12 cellular contexts compared by ENCODE assay signal in the genomic region with DNA sequence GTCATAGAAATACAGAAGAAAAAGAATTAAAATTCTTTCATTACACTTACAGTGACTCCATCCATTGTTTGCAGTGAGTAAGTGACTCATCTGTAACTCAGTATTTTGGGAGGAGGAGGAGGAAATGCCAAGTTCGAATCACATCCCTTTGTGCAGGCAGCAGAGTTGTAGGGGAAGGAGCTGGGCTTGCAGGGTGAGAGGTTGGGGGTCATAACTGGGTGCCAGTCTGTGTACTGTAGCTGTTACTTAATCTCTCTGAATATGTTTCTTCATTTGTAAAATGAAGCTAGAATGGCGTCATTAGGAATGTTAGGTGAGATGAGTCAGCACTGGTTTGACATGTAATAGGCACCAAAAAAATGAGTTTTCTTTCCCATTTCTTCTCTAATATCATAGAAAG.
DNase-seq lines count a peak whose midpoint lies in the region; ATAC-seq and TF ChIP-seq lines count a peak whose summit lies in the region.
"Had no signal": no experiment of that assay in that cellular context is flagged by ENCODE, and none has a peak within 500 bp of the region (broad histone marks: within the 10 kb centered on the region; RNA-seq: fewer than 3 reads in every experiment).

No MANE protein-coding gene starts in this region.

- no peaks in the 10 kb centered on the region for H3K36me3 ChIP-seq in mesenchymal stem cell (ENCODE audit: control insufficient read depth in 1 of 2, insufficient read depth in 2 of 2, low read depth in 1 of 2, low read length in 2 of 2)

- H3K4me3 Mint-ChIP-seq in activated naive CD4-positive, alpha-beta T cell treated with anti-CD3 and anti-CD28 coated beads, Interleukin-2, amount 10 ng/mL, durations not matched to agents 7 days and 5 days, result no peak overlapping the region
- H3K4me3 Mint-ChIP-seq: activated naive CD8-positive, alpha-beta T cell had no signal

- no peak overlapping the region for H2BK120ac ChIP-seq in mesenchymal stem cell (ENCODE audit: low read depth, low read length)

- no peaks in the 10 kb centered on the region for H3K79me1 ChIP-seq in mesenchymal stem cell (replicated peaks; ENCODE audit: low read length, poor library complexity, severe bottlenecking)

- H2AK5ac ChIP-seq in mesenchymal stem cell (ENCODE audit: low read length, severe bottlenecking), result no peak overlapping the region

- H3K18ac ChIP-seq in mesenchymal stem cell (ENCODE audit: low read depth in 1 of 2, low read length in 2 of 2), result no peak overlapping the region

- H3K9ac ChIP-seq in mesenchymal stem cell (ENCODE audit: low read length), result peak overlapping the region; percentile 63

- no peak overlapping the region for H2BK15ac ChIP-seq in mesenchymal stem cell (ENCODE audit: low read depth, poor library complexity, severe bottlenecking)

- no peak overlapping the region for H3K27ac Mint-ChIP-seq in activated naive CD4-positive, alpha-beta T cell treated with anti-CD3 and anti-CD28 coated beads, Interleukin-2, amount 10 ng/mL, durations not matched to agents 7 days and 5 days
- H3K27ac Mint-ChIP-seq: activated naive CD8-positive, alpha-beta T cell had no signal

- no peak for ATAC-seq in GM21423 (IDR thresholded peaks at IDR 0.05; ENCODE audit: unreplicated experiment)
- ATAC-seq: left lobe of liver had no signal

- peak overlapping the region; percentile 48 for H3K27ac ChIP-seq in mesenchymal stem cell (ENCODE audit: low read length, poor library complexity, severe bottlenecking)

- H2BK12ac ChIP-seq in mesenchymal stem cell (ENCODE audit: low read length in 2 of 2), result no peak overlapping the region

- no peaks in the 10 kb centered on the region for H3K27me3 ChIP-seq in mesenchymal stem cell (ENCODE audit: control insufficient read depth in 1 of 2, insufficient read depth in 1 of 2, low read length in 2 of 2)

- H3K4me2 ChIP-seq in mesenchymal stem cell (ENCODE audit: low read length, poor library complexity, severe bottlenecking), result peak overlapping the region; percentile 2

- peak overlapping the region in 1 of 2 experiments; percentile 53 for H3K4me3 ChIP-seq in mesenchymal stem cell (ENCODE audit: insufficient read depth in 1 of 2, low read depth in 1 of 2, low read length in 2 of 2)

- H3K14ac ChIP-seq in mesenchymal stem cell (ENCODE audit: low read length in 2 of 2), result no peak overlapping the region

- H3K9me3 ChIP-seq in mesenchymal stem cell (ENCODE audit: control insufficient read depth, low read length), result peaks cover 13% of the 10 kb centered on the region

- H3K4me1 ChIP-seq in mesenchymal stem cell (ENCODE audit: control insufficient read depth, insufficient read depth, low read depth, low read length), result peaks cover 5% of the 10 kb centered on the region

- no peak overlapping the region for H3K4ac ChIP-seq in mesenchymal stem cell (ENCODE audit: low read depth in 1 of 2, low read length in 2 of 2)

- no peaks in the 10 kb centered on the region for H3K9me3 Mint-ChIP-seq in activated naive CD4-positive, alpha-beta T cell treated with anti-CD3 and anti-CD28 coated beads, Interleukin-2, amount 10 ng/mL, durations not matched to agents 7 days and 5 days

- DNase-seq in Caki2 (ENCODE audit: low read depth) (peak; percentile 35), NCI-H226 (peak; percentile 91), dedifferentiated amniotic fluid mesenchymal stem cell (ENCODE audit: extremely low spot score) (peak; percentile 53), mesenchymal stem cell (peak; percentile 18), GM13977 (ENCODE audit: low spot score) (no peak)
- no peak for DNase-seq in activated naive CD4-positive, alpha-beta T cell treated with anti-CD3 and anti-CD28 coated beads, Interleukin-2, amount 10 ng/mL, durations not matched to agents 7 days and 5 days
- DNase-seq in central memory CD4-positive, alpha-beta T cell, result no peak
- DNase-seq: activated CD4-positive, alpha-beta T cell treated with anti-CD3 and anti-CD28 coated beads, Interleukin-2, amount 50 U/mL, for 48 hours; stimulated activated CD4-positive, alpha-beta T cell treated with anti-CD3 and anti-CD28 coated beads, Interleukin-4, amount 100 ng/mL, for 4 hours had no signal

- in situ Hi-C loops in Caki2 (cut with HindIII; ENCODE audit: low pct_unique_long_range_greater_than_20kb, low sequenced_read_pairs) (no loop called here), GM13977 (cut with MboI; ENCODE audit: low pct_unique_long_range_greater_than_20kb, low sequenced_read_pairs, unreplicated experiment) (no loop called here)

- WGBS in mesenchymal stem cell, result 0% methylated on average over 1 of the region's 2 CpGs

- H4K8ac ChIP-seq in mesenchymal stem cell (ENCODE audit: low read length), result no peak overlapping the region

- H3K36me3 Mint-ChIP-seq in activated naive CD4-positive, alpha-beta T cell treated with anti-CD3 and anti-CD28 coated beads, Interleukin-2, amount 10 ng/mL, durations not matched to agents 7 days and 5 days, result no peaks in the 10 kb centered on the region
- H3K36me3 Mint-ChIP-seq: activated naive CD8-positive, alpha-beta T cell had no signal

- H3K27me3 Mint-ChIP-seq in activated naive CD4-positive, alpha-beta T cell treated with anti-CD3 and anti-CD28 coated beads, Interleukin-2, amount 10 ng/mL, durations not matched to agents 7 days and 5 days, result peaks cover 4% of the 10 kb centered on the region

- no peak overlapping the region for H3K23ac ChIP-seq in mesenchymal stem cell (ENCODE audit: low read length in 2 of 2)

- CTCF ChIA-PET in activated naive CD4-positive, alpha-beta T cell treated with anti-CD3 and anti-CD28 coated beads, Interleukin-2, amount 10 ng/mL, durations not matched to agents 7 days and 5 days (lab: Charles Lee), result no interaction called here

- TF ChIP-seq CTCF in GM13977 (IDR thresholded peaks at IDR 0.05; ENCODE audit: extremely low read depth, insufficient read depth, missing control alignments), result no peak

- no peak overlapping the region for H2BK5ac ChIP-seq in mesenchymal stem cell (ENCODE audit: low read depth, low read length, poor library complexity, severe bottlenecking)

- H3K4me1 Mint-ChIP-seq in activated naive CD4-positive, alpha-beta T cell treated with anti-CD3 and anti-CD28 coated beads, Interleukin-2, amount 10 ng/mL, durations not matched to agents 7 days and 5 days, result no peaks in the 10 kb centered on the region

- no peak overlapping the region for H4K91ac ChIP-seq in mesenchymal stem cell (ENCODE audit: low read length)

- no peak overlapping the region for H2AFZ ChIP-seq in mesenchymal stem cell (ENCODE audit: low read depth, low read length)

Comparison
In these comparisons a context has a peak if more than half of its experiments do, and no peak if none do; other contexts are left out.
1. DNase-seq: peak in Caki2 (single experiment), NCI-H226 (single experiment), dedifferentiated amniotic fluid mesenchymal stem cell (single experiment) and mesenchymal stem cell (single experiment); none in activated naive CD4-positive, alpha-beta T cell treated with anti-CD3 and anti-CD28 coated beads, Interleukin-2, amount 10 ng/mL, durations not matched to agents 7 days and 5 days (single experiment), central memory CD4-positive, alpha-beta T cell (single experiment) and GM13977 (single experiment).